ENCODE assay signal across 8 cellular contexts in the genomic region with DNA sequence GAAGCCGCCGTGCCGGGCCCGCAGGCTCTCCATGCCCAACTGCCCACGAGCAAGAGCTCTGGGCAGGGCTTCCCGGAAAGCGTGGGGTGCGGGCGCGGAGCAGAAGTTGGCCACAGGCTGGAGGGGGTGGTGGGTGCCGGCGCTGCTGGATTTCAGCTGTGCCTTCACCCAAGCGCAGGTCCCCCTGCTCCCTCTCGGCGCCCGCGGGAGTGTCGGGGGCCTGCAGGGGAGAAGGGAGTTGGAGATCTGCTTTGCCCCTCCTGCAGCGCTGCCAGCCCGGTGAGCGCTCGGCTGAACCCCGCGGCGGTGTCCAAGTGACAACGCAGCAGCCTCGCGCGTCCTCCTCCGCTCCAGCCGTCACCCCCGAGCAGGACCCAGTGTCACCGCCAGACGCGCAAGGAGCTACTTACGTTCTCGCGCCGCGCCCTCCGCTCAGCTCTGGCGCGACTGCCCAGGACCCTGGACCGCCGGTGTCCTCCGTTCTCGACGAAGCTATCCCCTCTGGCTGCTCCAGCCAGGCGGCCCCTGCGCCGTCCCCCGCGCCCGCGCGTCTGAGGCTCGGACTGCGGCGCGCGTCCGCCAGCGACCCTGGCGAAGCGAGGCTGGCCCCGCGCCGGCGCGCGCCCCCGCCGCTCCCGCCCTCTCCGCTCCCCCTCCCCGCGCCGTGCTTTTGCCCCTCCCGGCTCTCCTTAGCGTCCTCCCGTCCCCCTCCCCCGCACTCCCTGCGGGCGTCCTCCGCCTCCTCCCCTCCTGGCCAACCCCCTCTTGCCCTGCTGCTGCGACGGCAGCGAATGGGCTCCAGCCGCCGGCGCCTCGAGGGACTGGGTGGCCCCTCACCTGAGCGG. TPM values are rescaled to one million over a fixed set of nuclear protein-coding genes. Genes with fewer than 3 reads are reported as not detected.
DNase-seq lines count a peak whose midpoint lies in the region; ATAC-seq and TF ChIP-seq lines count a peak whose summit lies in the region.

A gene (minus strand): TSS at position 604 of the 845 bp plus-strand sequence. CDS start 216,372 bp downstream, outside the sequence.

- no peak within 1 kb of the TSS for H3K27ac Mint-ChIP-seq in activated naive CD4-positive, alpha-beta T cell treated with anti-CD3 and anti-CD28 coated beads, Interleukin-2, amount 50 U/mL, for 24 hours

- DNase-seq in DMS53 (lab: John Stamatoyannopoulos, UW) (peak; percentile 98), NCI-H460 (ENCODE audit: extremely low read depth, low read depth) (peak; percentile 71), glomerular endothelial cell (ENCODE audit: extremely low read depth, low read depth, low spot score) (no peak), omental fat pad (ENCODE audit: low spot score) (no peak)

- H3K9me3 Mint-ChIP-seq in activated naive CD4-positive, alpha-beta T cell treated with anti-CD3 and anti-CD28 coated beads, Interleukin-2, amount 50 U/mL, for 24 hours = no peaks in the 10 kb centered on the region

- H3K4me3 Mint-ChIP-seq in activated naive CD4-positive, alpha-beta T cell treated with anti-CD3 and anti-CD28 coated beads, Interleukin-2, amount 50 U/mL, for 24 hours = peak within 1 kb of the TSS; percentile 71

- no peak for TF ChIP-seq CTCF in omental fat pad (IDR thresholded peaks at IDR 0.05)

- peaks cover 27% of the 10 kb centered on the region for H3K4me1 Mint-ChIP-seq in activated naive CD4-positive, alpha-beta T cell treated with anti-CD3 and anti-CD28 coated beads, Interleukin-2, amount 50 U/mL, for 24 hours

- no peaks in the 10 kb centered on the region for H3K36me3 Mint-ChIP-seq in activated naive CD4-positive, alpha-beta T cell treated with anti-CD3 and anti-CD28 coated beads, Interleukin-2, amount 50 U/mL, for 24 hours

- peaks cover 23% of the 10 kb centered on the region for H3K27me3 Mint-ChIP-seq in activated naive CD4-positive, alpha-beta T cell treated with anti-CD3 and anti-CD28 coated beads, Interleukin-2, amount 50 U/mL, for 24 hours

- ATAC-seq in HG02642 (IDR thresholded peaks at IDR 0.05; ENCODE audit: poor library complexity, unreplicated experiment) = peak; percentile 30
- ATAC-seq in omental fat pad (ENCODE audit: low FRiP score) = peak; percentile 66
- ATAC-seq in HG03039 (IDR thresholded peaks at IDR 0.05; ENCODE audit: unreplicated experiment) = no peak
- no peak for ATAC-seq in GM19452 (IDR thresholded peaks at IDR 0.05; ENCODE audit: unreplicated experiment)

RNA-seq across cellular contexts. Expression of the gene that starts here (rescaled TPM):
- 130 and 158 TPM in 2 replicates for total RNA-seq in NCI-H460 (2014; rRNA removed; shearing (Covaris generic))
- polyA plus RNA-seq in NCI-H460 (2014; cell fraction: nucleus; rRNA removed) = 82.9 and 104 TPM in 2 replicates
- total RNA-seq in glomerular endothelial cell (14.8 and 20.1 TPM in 2 replicates), omental fat pad (1 to 10 TPM; 1.9 to 6.5 (median 4.6) TPM)

Comparison
In these comparisons a context has a peak if more than half of its experiments do, and no peak if none do; other contexts are left out.
1. DNase-seq: peak in DMS53 (single experiment) and NCI-H460 (single experiment); none in glomerular endothelial cell (single experiment) and omental fat pad (single experiment).
2. ATAC-seq: peak in HG02642 (single experiment) and omental fat pad (single experiment); none in HG03039 (single experiment) and GM19452 (single experiment).